ENCODE assay signal across 17 cellular contexts in genomic region chr1:115183711-115184259, GRCh38.
A peak's percentile ranks its signal among the peaks of the same experiment; 100 is the strongest.
DNase-seq lines count a peak whose midpoint lies in the region; ATAC-seq and TF ChIP-seq lines count a peak whose summit lies in the region.
"Had no signal": no experiment of that assay in that cellular context is flagged by ENCODE, and none has a peak within 500 bp of the region (broad histone marks: within the 10 kb centered on the region; RNA-seq: fewer than 3 reads in every experiment).

No MANE protein-coding gene starts in this region.

- no peaks in the 10 kb centered on the region for H3K27me3 ChIP-seq in mammary epithelial cell (ENCODE audit: insufficient read depth, low read length)
- H3K27me3 ChIP-seq in aorta (ENCODE audit: control insufficient read depth in 1 of 2, insufficient read depth in 2 of 2, low read length in 1 of 2): no peaks in the 10 kb centered on the region
- no peaks in the 10 kb centered on the region for H3K27me3 ChIP-seq in smooth muscle cell (ENCODE audit: low read depth)
- H3K27me3 ChIP-seq: stomach had no signal

- H3K4me1 Mint-ChIP-seq in MCF 10A (ENCODE audit: insufficient read depth, unreplicated experiment) (peaks cover 28% of the 10 kb centered on the region), mesothelial cell of epicardium (peaks cover 16% of the 10 kb centered on the region)
- H3K4me1 Mint-ChIP-seq: memory B cell had no signal

- dilution Hi-C loops in mammary epithelial cell (cut with HindIII; ENCODE audit: low sequenced_read_pairs): no loop called here

- no peak overlapping the region for H2AFZ ChIP-seq in mammary epithelial cell (ENCODE audit: low read depth, low read length)
- no peak overlapping the region for H2AFZ ChIP-seq in smooth muscle cell (ENCODE audit: low read depth)

- H3K4me2 ChIP-seq in mammary epithelial cell (ENCODE audit: insufficient read depth, low read depth, low read length): no peak overlapping the region
- no peak overlapping the region for H3K4me2 ChIP-seq in smooth muscle cell

- H3K4me1 ChIP-seq in mammary epithelial cell (ENCODE audit: insufficient read depth, low read length): peaks cover 17% of the 10 kb centered on the region
- no peaks in the 10 kb centered on the region for H3K4me1 ChIP-seq in aorta (ENCODE audit: control insufficient read depth in 1 of 2, insufficient read depth in 2 of 2, low read length in 2 of 2)
- H3K4me1 ChIP-seq in smooth muscle cell (ENCODE audit: low read depth): no peaks in the 10 kb centered on the region

- CTCF ChIA-PET in MCF 10A (lab: Yijun Ruan, JAX): interaction anchor here (0.6 to 1.6 kb wide), 8 partner anchors 10 to 1658 kb away, joined by 3 to 4 read pairs (median 4); no protein-coding TSS in a partner anchor
- CTCF ChIA-PET in mammary epithelial cell (lab: Charles Lee; ENCODE audit: low non-redundant PET): interaction anchor here (1.0 kb wide), 1 partner anchor 27 kb away, joined by 6 read pairs; no protein-coding TSS in a partner anchor

- H3K27me3 Mint-ChIP-seq in MCF 10A (ENCODE audit: insufficient read depth, unreplicated experiment) (no peaks in the 10 kb centered on the region), mesothelial cell of epicardium (ENCODE audit: low read depth) (peaks cover under 1% of the 10 kb centered on the region)

- H3F3A ChIP-seq in smooth muscle cell (ENCODE audit: low read depth): no peaks in the 10 kb centered on the region

- BruUV-seq in MCF 10A (replicated peaks; lab: Mats Ljungman, UMichigan) (no TSS peak), mammary epithelial cell (replicated peaks; lab: Mats Ljungman, UMichigan) (no TSS peak)

- H3K4me3 ChIP-seq in mammary epithelial cell (replicated peaks in 1 of 3; ENCODE audit: insufficient read depth in 1 of 3, low read depth in 2 of 3, low read length in 3 of 3): no peak overlapping the region
- no peak overlapping the region for H3K4me3 ChIP-seq in coronary artery
- no peak overlapping the region for H3K4me3 ChIP-seq in aorta (ENCODE audit: low read length in 2 of 2)
- H3K4me3 ChIP-seq in smooth muscle cell: no peak overlapping the region
- H3K4me3 ChIP-seq: dorsolateral prefrontal cortex, stomach had no signal

- WGBS in mammary epithelial cell (ENCODE audit: low coverage, missing lambda C conversion rate): 87% methylated on average over 6 of the region's 8 CpGs
- WGBS in aorta, 2 donors: 26 to 33% methylated on average over 8 of the region's 8 CpGs
- WGBS in smooth muscle cell (ENCODE audit: low lambda C conversion rate): 90% methylated on average over 8 of the region's 8 CpGs

- H3K36me3 Mint-ChIP-seq in MCF 10A (ENCODE audit: insufficient read depth, unreplicated experiment): no peaks in the 10 kb centered on the region
- H3K36me3 Mint-ChIP-seq in mesothelial cell of epicardium: no peaks in the 10 kb centered on the region
- H3K36me3 Mint-ChIP-seq: CD8-positive, alpha-beta memory T cell; memory B cell had no signal

- H3K79me2 ChIP-seq in mammary epithelial cell (ENCODE audit: insufficient read depth, low read length) (no peaks in the 10 kb centered on the region), smooth muscle cell (ENCODE audit: low read depth) (no peaks in the 10 kb centered on the region)

- H3K9ac ChIP-seq in mammary epithelial cell (ENCODE audit: insufficient read depth, low read length) (no peak overlapping the region), smooth muscle cell (ENCODE audit: low read depth) (no peak overlapping the region)

- H3K9me3 Mint-ChIP-seq in MCF 10A (ENCODE audit: unreplicated experiment): peaks cover 6% of the 10 kb centered on the region
- no peaks in the 10 kb centered on the region for H3K9me3 Mint-ChIP-seq in mesothelial cell of epicardium
- H3K9me3 Mint-ChIP-seq: CD8-positive, alpha-beta memory T cell; memory B cell had no signal

- ATAC-seq in aorta (ENCODE audit: low FRiP score) (peak; percentile 40), GM18858 (IDR thresholded peaks at IDR 0.05; ENCODE audit: unreplicated experiment) (no peak)
- ATAC-seq: activated CD8-positive, alpha-beta T cell treated with anti-CD3 and anti-CD28 coated beads, Interleukin-2, amount 10 ng/mL, durations not matched to agents 7 days and 5 days; HCT116 had no signal

- in situ Hi-C loops in mammary epithelial cell (cut with MboI; ENCODE audit: low sequenced_read_pairs in 2 of 2): no loop called here

- no peaks in the 10 kb centered on the region for H4K20me1 ChIP-seq in mammary epithelial cell (ENCODE audit: insufficient read depth, low read length)
- H4K20me1 ChIP-seq in smooth muscle cell (ENCODE audit: low read depth): no peaks in the 10 kb centered on the region

- intact Hi-C loops in MCF 10A (cut with micrococcal nuclease) (loop anchor here (2.0 kb wide), 1 partner anchor 15 kb away; no protein-coding TSS in a partner anchor), mammary epithelial cell (cut with micrococcal nuclease) (loop anchor here (1.0 kb wide), 1 partner anchor 44 kb away; no protein-coding TSS in a partner anchor), aorta (cut with DNase I) (loop anchor here in 1 of 2 donors (2.0 to 5.0 kb wide), 3 partner anchors 49 to 244 kb away; no protein-coding TSS in a partner anchor)

- DNase-seq in MCF 10A (ENCODE audit: unreplicated experiment) (no peak), mammary epithelial cell (no peak), coronary artery (ENCODE audit: low spot score) (no peak), mesothelial cell of epicardium (ENCODE audit: low spot score in 2 of 2, unreplicated experiment in 2 of 2) (no peak), aorta (peak in 1 of 2 donors; percentile 67), smooth muscle cell (lab: John Stamatoyannopoulos, UW; ENCODE audit: unreplicated experiment) (no peak), MV-4-11 (lab: John Stamatoyannopoulos, UW) (no peak)
- DNase-seq: activated CD8-positive, alpha-beta T cell treated with anti-CD3 and anti-CD28 coated beads, Interleukin-2, amount 10 ng/mL, durations not matched to agents 7 days and 5 days; CD8-positive, alpha-beta memory T cell; dorsolateral prefrontal cortex; Karpas-422; NCI-H446; small intestine; stomach had no signal

- H3K4me3 Mint-ChIP-seq in MCF 10A (ENCODE audit: unreplicated experiment) (no peak overlapping the region), mesothelial cell of epicardium (no peak overlapping the region)
- H3K4me3 Mint-ChIP-seq: activated CD8-positive, alpha-beta T cell treated with anti-CD3 and anti-CD28 coated beads, Interleukin-2, amount 10 ng/mL, durations not matched to agents 7 days and 5 days; CD8-positive, alpha-beta memory T cell; memory B cell had no signal

- H3K27ac Mint-ChIP-seq in MCF 10A (ENCODE audit: low read depth, unreplicated experiment) (peak overlapping the region; percentile 76), mesothelial cell of epicardium (peak overlapping the region; percentile 47)
- H3K27ac Mint-ChIP-seq: activated CD8-positive, alpha-beta T cell treated with anti-CD3 and anti-CD28 coated beads, Interleukin-2, amount 10 ng/mL, durations not matched to agents 7 days and 5 days; memory B cell had no signal

- H3K27ac ChIP-seq in mammary epithelial cell (ENCODE audit: insufficient read depth, low read depth, low read length) (no peak overlapping the region), coronary artery (peak overlapping the region; percentile 88), aorta (ENCODE audit: low read depth in 1 of 2, low read length in 2 of 2) (peak overlapping the region; percentile 66 to 80), smooth muscle cell (ENCODE audit: low read depth) (no peak overlapping the region)
- H3K27ac ChIP-seq: dorsolateral prefrontal cortex had no signal

- no peak for TF ChIP-seq CTCF in MCF 10A (IDR thresholded peaks at IDR 0.05; ENCODE audit: unreplicated experiment)
- no peak for TF ChIP-seq CTCF in mammary epithelial cell (conservative IDR thresholded peaks at IDR 0.05 in 1 of 2, IDR thresholded peaks at IDR 0.05 in 1 of 2; ENCODE audit: extremely low read depth in 1 of 2, insufficient read depth in 1 of 2, low read depth in 1 of 2, low read length in 2 of 2)
- TF ChIP-seq CTCF in coronary artery (IDR thresholded peaks at IDR 0.05): no peak
- TF ChIP-seq CTCF in mesothelial cell of epicardium (IDR thresholded peaks at IDR 0.05; ENCODE audit: unreplicated experiment): no peak
- TF ChIP-seq CTCF in smooth muscle cell (IDR thresholded peaks at IDR 0.05; ENCODE audit: borderline replicate concordance, insufficient read depth, poor library complexity, severe bottlenecking): no peak

- no peaks in the 10 kb centered on the region for H3K36me3 ChIP-seq in mammary epithelial cell (ENCODE audit: insufficient read depth, low read length)
- no peaks in the 10 kb centered on the region for H3K36me3 ChIP-seq in aorta (ENCODE audit: control insufficient read depth in 1 of 2, insufficient read depth in 2 of 2, low read length in 1 of 2)
- H3K36me3 ChIP-seq in smooth muscle cell (ENCODE audit: low read depth): no peaks in the 10 kb centered on the region
- H3K36me3 ChIP-seq: stomach had no signal

- H3K9me3 ChIP-seq in mammary epithelial cell (replicated peaks; ENCODE audit: insufficient read depth, low read length) (no peaks in the 10 kb centered on the region), aorta (ENCODE audit: control insufficient read depth, low read length) (no peaks in the 10 kb centered on the region), smooth muscle cell (replicated peaks; ENCODE audit: low read depth) (no peaks in the 10 kb centered on the region)
- H3K9me3 ChIP-seq: stomach had no signal

- POLR2A ChIA-PET in MCF 10A (lab: Yijun Ruan, JAX): interaction anchor here (1.2 to 1.6 kb wide), 3 partner anchors 8 to 42 kb away, joined by 3 read pairs; no protein-coding TSS in a partner anchor

Comparison
In these comparisons a context has a peak if more than half of its experiments do, and no peak if none do; other contexts are left out.
1. H3K27ac ChIP-seq: peak in coronary artery (2 of 2) and aorta (2 of 2); none in mammary epithelial cell (single experiment) and smooth muscle cell (single experiment).